In the genomic region with DNA sequence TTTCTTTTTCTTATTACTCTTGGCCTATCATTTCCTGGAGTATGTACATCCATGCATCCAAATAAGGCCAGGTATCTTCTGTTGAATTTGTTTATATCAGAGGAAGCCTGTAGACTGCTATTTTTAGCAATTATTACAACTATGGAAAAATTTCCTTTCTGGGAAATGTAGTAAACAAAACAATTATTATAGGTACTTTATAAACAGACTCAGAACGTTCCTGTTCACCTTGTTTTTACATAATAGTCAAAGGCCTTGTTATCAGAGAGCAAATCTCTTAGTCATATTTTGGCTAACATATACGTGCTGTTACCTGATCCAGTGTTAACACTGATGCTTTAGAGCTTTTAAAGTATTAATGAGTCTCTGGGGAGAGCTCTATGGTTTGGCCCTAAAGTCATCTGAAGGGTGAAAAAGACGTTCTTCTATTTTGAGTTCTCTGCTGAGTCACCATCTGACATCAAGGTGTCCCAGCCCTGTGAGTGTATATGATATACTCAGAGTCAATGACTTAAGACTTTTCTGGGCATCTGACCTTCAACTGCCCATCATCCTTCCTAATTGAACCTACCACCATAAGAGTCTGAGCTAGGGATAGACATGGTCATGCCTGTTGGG, we compare ENCODE assay signal across 10 cellular contexts. TPM values are rescaled to one million over a fixed set of nuclear protein-coding genes. Genes with fewer than 3 reads are reported as not detected.
DNase-seq lines count a peak whose midpoint lies in the region; ATAC-seq, FAIRE-seq and TF ChIP-seq lines count a peak whose summit lies in the region.
"Had no signal": no experiment of that assay in that cellular context is flagged by ENCODE, and none has a peak within 500 bp of the region (broad histone marks: within the 10 kb centered on the region; RNA-seq: fewer than 3 reads in every experiment).

No MANE protein-coding gene starts in this region.

- POLR2A ChIA-PET in Caco-2 (lab: Charles Lee): no interaction called here

- H3K9me3 ChIP-seq in lower lobe of right lung: peaks cover 4% of the 10 kb centered on the region
- H3K9me3 ChIP-seq in Caco-2: no peaks in the 10 kb centered on the region

- no peaks in the 10 kb centered on the region for H3K27me3 ChIP-seq in lower lobe of right lung (ENCODE audit: low read depth)
- no peaks in the 10 kb centered on the region for H3K27me3 ChIP-seq in Caco-2 (replicated peaks; ENCODE audit: control insufficient read depth, insufficient read depth, low read length)

- no peak overlapping the region for H3K4me3 Mint-ChIP-seq in Caco-2 (ENCODE audit: unreplicated experiment)

- H3K27ac Mint-ChIP-seq in Caco-2 (ENCODE audit: unreplicated experiment): no peak overlapping the region

- peaks cover 16% of the 10 kb centered on the region for H3K9me3 Mint-ChIP-seq in Caco-2 (ENCODE audit: unreplicated experiment)

- H3K36me3 Mint-ChIP-seq in Caco-2 (ENCODE audit: insufficient read depth, unreplicated experiment): no peaks in the 10 kb centered on the region

- peak; percentile 83 for ATAC-seq in HG03439 (IDR thresholded peaks at IDR 0.05; ENCODE audit: unreplicated experiment)
- ATAC-seq in lower lobe of right lung: no peak

- no peak for TF ChIP-seq CTCF in VCaP (conservative IDR thresholded peaks at IDR 0.05)
- TF ChIP-seq CTCF in lower lobe of right lung (IDR thresholded peaks at IDR 0.05): no peak
- TF ChIP-seq CTCF in Caco-2 (IDR thresholded peaks at IDR 0.05; ENCODE audit: insufficient read depth in 1 of 2, low read depth in 1 of 2, low read length in 1 of 2, severe bottlenecking in 1 of 2, unreplicated experiment in 1 of 2): no peak

- H3K36me3 ChIP-seq in lower lobe of right lung (no peaks in the 10 kb centered on the region), Caco-2 (ENCODE audit: control insufficient read depth, insufficient read depth, low read length) (no peaks in the 10 kb centered on the region)

- H3K4me1 ChIP-seq in lower lobe of right lung (peaks cover 43% of the 10 kb centered on the region), Caco-2 (no peaks in the 10 kb centered on the region)

- H3K27ac ChIP-seq in VCaP: peak overlapping the region; percentile 53
- H3K27ac ChIP-seq in lower lobe of right lung: peak overlapping the region; percentile 65

- CTCF ChIA-PET in Caco-2 (lab: Charles Lee): no interaction called here

- BruUV-seq in Caco-2 (replicated peaks; lab: Mats Ljungman, UMichigan): no TSS peak

- no peak for FAIRE-seq in GM19239 (lab: Jason Lieb, UNC)

- intact Hi-C loops in lower lobe of right lung (cut with DNase I) (no loop called here), Caco-2 (cut with micrococcal nuclease; ENCODE audit: unreplicated experiment) (no loop called here)

- no peaks in the 10 kb centered on the region for H3K4me1 Mint-ChIP-seq in Caco-2 (ENCODE audit: low read depth, unreplicated experiment)

- H3K4me3 ChIP-seq in lower lobe of right lung: no peak overlapping the region
- no peak overlapping the region for H3K4me3 ChIP-seq in Caco-2 (ENCODE audit: low read depth, low read length)

- H3K27me3 Mint-ChIP-seq in Caco-2 (ENCODE audit: insufficient read depth, unreplicated experiment): no peaks in the 10 kb centered on the region

- DNase-seq in DMS79 treated with DMSO at 0.1 percent for 48 hours (lab: John Stamatoyannopoulos, UW) (peak; percentile 83), lower lobe of right lung (no peak), HuH-7.5 (ENCODE audit: low spot score) (no peak), kidney tubule cell (ENCODE audit: low spot score) (no peak), Caco-2 (no peak), GM19239 (ENCODE audit: insufficient read length, low spot score) (no peak)
- DNase-seq: activated CD8-positive, alpha-beta memory T cell treated with anti-CD3 and anti-CD28 coated beads for 24 hours; DND-41 had no signal

RNA-seq across cellular contexts. Expression of a gene that starts 7.3 kb away (rescaled TPM):
- total RNA-seq in lower lobe of right lung (299 TPM), Caco-2 (2022) (0.18 TPM in 1 of 2 replicates, not detected in the other)

Comparison
In these comparisons a context has a peak if more than half of its experiments do, and no peak if none do; other contexts are left out.
1. RNA of a gene that starts 7.3 kb away (total RNA-seq): 299 TPM in lower lobe of right lung (single experiment); 0.18 TPM in Caco-2; every median in the first group is over 100 times any median in the second.